ENCODE assay signal across 8 cellular contexts in genomic region chr2:8681786-8682692, GRCh38. TPM values are rescaled to one million over a fixed set of nuclear protein-coding genes. Genes with fewer than 3 reads are reported as not detected.
A peak's percentile ranks its signal among the peaks of the same experiment; 100 is the strongest.
DNase-seq lines count a peak whose midpoint lies in the region; ATAC-seq, FAIRE-seq and TF ChIP-seq lines count a peak whose summit lies in the region.

Gene ID2 (plus strand): TSS chr2:8682056. CDS start chr2:8682166, 110 bp downstream.

- peak within 1 kb of the TSS; percentile 94 for H3K27ac Mint-ChIP-seq in T-helper 2 cell treated with Interferon-gamma antibody and Interleukin-4, amounts not matched to agents 5 μg/mL and 100 μg/mL, for 36 hours

- H3K4me3 Mint-ChIP-seq in T-helper 2 cell treated with Interferon-gamma antibody and Interleukin-4, amounts not matched to agents 5 μg/mL and 100 μg/mL, for 36 hours: peak within 1 kb of the TSS; percentile 98

- H3K4me1 Mint-ChIP-seq in T-helper 2 cell treated with Interferon-gamma antibody and Interleukin-4, amounts not matched to agents 5 μg/mL and 100 μg/mL, for 36 hours (ENCODE audit: low read depth): peaks cover 35% of the 10 kb centered on the region

- H3K27ac ChIP-seq in psoas muscle (peak within 1 kb of the TSS; percentile 93), urinary bladder (ENCODE audit: low read depth) (peak within 1 kb of the TSS; percentile 88)

- peaks cover 27% of the 10 kb centered on the region for H3K36me3 Mint-ChIP-seq in T-helper 2 cell treated with Interferon-gamma antibody and Interleukin-4, amounts not matched to agents 5 μg/mL and 100 μg/mL, for 36 hours (ENCODE audit: low read depth)

- intact Hi-C loops in left ventricle myocardium superior (cut with micrococcal nuclease): loop anchor here (10.0 kb wide), 1 partner anchor 677 kb away; no protein-coding TSS in a partner anchor
- intact Hi-C loops in psoas muscle (cut with DNase I): loop anchor here (5.0 to 10.0 kb wide), 4 partner anchors 267 to 1477 kb away; no protein-coding TSS in a partner anchor

- FAIRE-seq in GM18507 (lab: Jason Lieb, UNC): peak; percentile 86

- no peaks in the 10 kb centered on the region for H3K9me3 ChIP-seq in psoas muscle

- DNase-seq in GM18507 (ENCODE audit: extremely low spot score, insufficient read length, low read depth) (peak; percentile 94), NCI-H2029 (lab: John Stamatoyannopoulos, UW) (peak; percentile 98), anterior cingulate cortex (lab: John Stamatoyannopoulos, UW) (peak; percentile 77 to 99 (median 98)), left ventricle myocardium superior (peak; percentile 100), psoas muscle (peak; percentile 99)
- peak; percentile 100 for DNase-seq in T-helper 2 cell treated with Interferon-gamma antibody and Interleukin-4, amounts not matched to agents 5 μg/mL and 100 μg/mL, for 36 hours (ENCODE audit: low spot score)

- H3K9me3 Mint-ChIP-seq in T-helper 2 cell treated with Interferon-gamma antibody and Interleukin-4, amounts not matched to agents 5 μg/mL and 100 μg/mL, for 36 hours: no peaks in the 10 kb centered on the region

- H3K27me3 Mint-ChIP-seq in T-helper 2 cell treated with Interferon-gamma antibody and Interleukin-4, amounts not matched to agents 5 μg/mL and 100 μg/mL, for 36 hours (ENCODE audit: low read depth): peaks cover 13% of the 10 kb centered on the region

- H3K4me3 ChIP-seq in psoas muscle (peak within 1 kb of the TSS; percentile 79), urinary bladder (ENCODE audit: low read depth, low read length) (peak within 1 kb of the TSS; percentile 86)

- H3K4me1 ChIP-seq in psoas muscle (peaks cover 18% of the 10 kb centered on the region), urinary bladder (ENCODE audit: insufficient read depth) (peaks cover 2% of the 10 kb centered on the region)

- 2 to 3% (median 2%) methylated on average over 49 to 68 of the region's 70 CpGs for WGBS in psoas muscle, 3 donors
- under 1% methylated on average over 65 of the region's 70 CpGs for WGBS in urinary bladder

- no peak for TF ChIP-seq CTCF in psoas muscle (IDR thresholded peaks at IDR 0.05)

- no peaks in the 10 kb centered on the region for H3K36me3 ChIP-seq in psoas muscle (ENCODE audit: insufficient read depth in 1 of 2, low read depth in 1 of 2)
- no peaks in the 10 kb centered on the region for H3K36me3 ChIP-seq in urinary bladder (ENCODE audit: insufficient read depth)

- peak; percentile 70 for ATAC-seq in HG02973 (IDR thresholded peaks at IDR 0.05; ENCODE audit: unreplicated experiment)
- ATAC-seq in left ventricle myocardium superior: peak; percentile 78
- peak; percentile 85 to 91 (median 88) for ATAC-seq in psoas muscle

- peaks cover 0 to 2% (median 0%) of the 10 kb centered on the region in 3 donors for H3K27me3 ChIP-seq in psoas muscle (ENCODE audit: insufficient read depth in 3 of 3, low read length in 2 of 3)

RNA-seq across cellular contexts. Expression of gene ID2, which starts in this region (rescaled TPM):
- total RNA-seq in left ventricle myocardium superior: 30.0 TPM
- 10 to 100 TPM in 2 of 4 donors, 1 to 10 TPM in 2; 4.1 to 15.4 (median 11.8) TPM for total RNA-seq in psoas muscle
- 10 to 100 TPM in 2 of 3 donors, 1 to 10 TPM in 1; 7.7 to 33.0 (median 19.5) TPM for polyA plus RNA-seq in psoas muscle
- 238 TPM for total RNA-seq in urinary bladder
- 191 TPM for polyA plus RNA-seq in urinary bladder

Comparison
In these comparisons a context has a peak if more than half of its experiments do, and no peak if none do; other contexts are left out.
1. Peak in every context shown above with its lines: DNase-seq, ATAC-seq, H3K4me3 ChIP-seq and H3K27ac ChIP-seq.